Comparison of ENCODE assay signal across 13 cellular contexts in the genomic region with DNA sequence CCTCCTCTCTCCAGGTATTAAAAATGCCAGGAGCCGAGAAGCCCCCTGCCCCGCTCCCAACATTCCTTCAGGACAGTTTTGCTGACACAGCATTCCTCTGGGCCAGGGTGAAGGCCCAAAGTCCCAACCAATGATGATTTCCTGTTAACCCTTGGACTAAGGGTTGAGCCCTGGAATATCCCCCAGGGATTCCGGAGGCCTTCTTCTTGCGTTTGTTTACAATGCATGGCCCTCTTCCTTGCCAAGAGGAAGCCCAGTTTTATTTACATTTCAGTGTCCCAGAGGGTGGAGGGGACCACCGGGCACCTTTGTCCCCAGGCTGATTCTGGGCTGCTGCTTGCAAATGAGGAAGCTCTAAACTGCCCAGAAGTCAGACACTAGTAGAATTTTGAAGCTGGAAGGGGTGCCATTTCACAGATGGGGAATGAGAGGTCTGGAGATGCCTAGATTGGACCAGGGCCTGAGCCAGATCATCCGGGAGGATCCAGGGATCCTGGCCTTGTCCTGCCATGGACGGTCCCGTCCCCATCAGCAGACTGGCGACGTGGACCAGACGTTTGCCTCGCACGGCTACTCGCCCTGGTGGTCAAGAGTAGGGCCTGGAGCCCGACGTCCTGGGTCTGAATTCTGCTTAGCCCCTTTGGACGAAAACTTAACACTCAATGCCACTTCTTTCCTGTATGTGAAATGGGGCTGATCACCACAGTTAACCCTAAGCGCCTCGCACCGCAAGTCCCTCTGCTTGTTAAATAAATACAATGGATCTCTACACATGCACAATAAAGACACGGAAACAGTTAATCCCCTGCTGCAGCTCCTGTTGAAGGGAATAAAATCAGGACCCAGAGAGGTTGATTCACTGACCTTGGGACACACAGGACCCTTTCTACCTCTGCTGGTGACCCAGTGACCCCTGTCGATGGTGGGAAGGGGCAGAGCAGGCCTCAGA. TPM values are rescaled to one million over a fixed set of nuclear protein-coding genes. Genes with fewer than 3 reads are reported as not detected.
DNase-seq lines count a peak whose midpoint lies in the region; ATAC-seq, FAIRE-seq and TF ChIP-seq lines count a peak whose summit lies in the region.
"Had no signal": no experiment of that assay in that cellular context is flagged by ENCODE, and none has a peak within 500 bp of the region (broad histone marks: within the 10 kb centered on the region; RNA-seq: fewer than 3 reads in every experiment).

No MANE protein-coding gene starts in this region.

- H3K9ac ChIP-seq in HCT116 (ENCODE audit: low read length) (no peak overlapping the region), PC-3 (ENCODE audit: low read length) (no peak overlapping the region)

- FAIRE-seq in GM19239 (lab: Jason Lieb, UNC): no peak
- FAIRE-seq: GM12878 had no signal

- TF ChIP-seq CTCF in HCT116 (IDR thresholded peaks at IDR 0.05 in 2 of 3, conservative IDR thresholded peaks at IDR 0.05 in 1 of 3; ENCODE audit: borderline replicate concordance in 1 of 3, insufficient read depth in 1 of 3, low read depth in 2 of 3, low read length in 2 of 3) (no peak), astrocyte of the cerebellum (IDR thresholded peaks at IDR 0.05; ENCODE audit: low read depth, low read length, missing control alignments) (no peak), sigmoid colon (IDR thresholded peaks at IDR 0.05) (no peak), PC-3 (conservative IDR thresholded peaks at IDR 0.05; ENCODE audit: low read depth, low read length) (no peak)

- H3K9me2 ChIP-seq in HCT116 (ENCODE audit: insufficient read depth) (no peaks in the 10 kb centered on the region), PC-3 (replicated peaks; ENCODE audit: low read length) (no peaks in the 10 kb centered on the region)

- WGBS in sigmoid colon, 2 donors: 23 to 68% methylated on average over 22 of the region's 22 CpGs

- no peak for DNase-seq in HCT116 (ENCODE audit: low read depth, low spot score)
- no peak for DNase-seq in astrocyte of the cerebellum (ENCODE audit: low read depth)
- no peak for DNase-seq in left colon
- no peak for DNase-seq in sigmoid colon
- no peak for DNase-seq in PC-3
- DNase-seq in activated CD4-positive, alpha-beta T cell treated with anti-CD3 and anti-CD28 coated beads for 1 hour: no peak
- DNase-seq in GM19239 (ENCODE audit: insufficient read length, low spot score): no peak
- DNase-seq in COR-L47 (lab: John Stamatoyannopoulos, UW): no peak
- DNase-seq: DMS 273 treated with DMSO at 0.1 percent for 48 hours had no signal

- no peak for TF ChIP-seq EP300 in sigmoid colon (IDR thresholded peaks at IDR 0.05)

- H2AFZ ChIP-seq in HCT116 (ENCODE audit: low read depth, low read length, poor library complexity, severe bottlenecking): no peak overlapping the region
- H2AFZ ChIP-seq in PC-3 (ENCODE audit: low read length): no peak overlapping the region

- BruUV-seq in HCT116 (replicated peaks; lab: Mats Ljungman, UMichigan): no TSS peak
- BruUV-seq in PC-3 (replicated peaks; lab: Mats Ljungman, UMichigan): no TSS peak

- H3K4me1 ChIP-seq in HCT116 (ENCODE audit: control insufficient read depth in 1 of 2, insufficient read depth in 2 of 2, low read length in 2 of 2) (peaks cover 26 to 45% of the 10 kb centered on the region in 2 experiments), sigmoid colon (peaks cover 0 to 87% (median 75%) of the 10 kb centered on the region in 4 donors), PC-3 (ENCODE audit: insufficient read depth, low read length) (peaks cover 16% of the 10 kb centered on the region; the same call in 1 of the 2 replicates)

- H3K9me3 ChIP-seq in HCT116 (ENCODE audit: control insufficient read depth in 1 of 2, insufficient read depth in 1 of 2, low read depth in 1 of 2, low read length in 2 of 2) (no peaks in the 10 kb centered on the region), sigmoid colon (no peaks in the 10 kb centered on the region), PC-3 (ENCODE audit: low read length) (no peaks in the 10 kb centered on the region)

- intact Hi-C loops in HCT116 (cut with micrococcal nuclease) (no loop called here), left colon (cut with DNase I, micrococcal nuclease) (no loop called here), sigmoid colon (cut with DNase I) (loop anchor here (5.0 kb wide), 2 partner anchors 34 to 51 kb away; no protein-coding TSS in a partner anchor), PC-3 (cut with micrococcal nuclease) (no loop called here)

- H4K20me1 ChIP-seq in HCT116 (ENCODE audit: insufficient read depth) (no peaks in the 10 kb centered on the region), PC-3 (ENCODE audit: low read length) (no peaks in the 10 kb centered on the region)

- no peak for TF ChIP-seq RAD21 in HCT116 (IDR thresholded peaks at IDR 0.05; ENCODE audit: low read depth)

- POLR2A ChIA-PET in HCT116 (lab: Charles Lee) (no interaction called here), PC-3 (lab: Charles Lee; ENCODE audit: unreplicated experiment) (no interaction called here)

- TF ChIP-seq POLR2A in HCT116 (IDR thresholded peaks at IDR 0.05; ENCODE audit: borderline replicate concordance, extremely low read depth, insufficient read depth, insufficient read length): no peak
- TF ChIP-seq POLR2A in sigmoid colon (IDR thresholded peaks at IDR 0.05): no peak

- H3K27me3 ChIP-seq in HCT116 (ENCODE audit: insufficient read depth, low read length) (no peaks in the 10 kb centered on the region), sigmoid colon (no peaks in the 10 kb centered on the region), PC-3 (ENCODE audit: low read length) (no peaks in the 10 kb centered on the region)

- H3K4me3 ChIP-seq in HCT116 (replicated peaks in 1 of 2; ENCODE audit: low read depth in 1 of 2, low read length in 2 of 2) (no peak overlapping the region), astrocyte of the cerebellum (ENCODE audit: low read depth, low read length) (peak overlapping the region; percentile 27), sigmoid colon (peak overlapping the region in 2 of 4 donors; percentile 38 to 42), PC-3 (ENCODE audit: low read length) (no peak overlapping the region)
- H3K4me3 ChIP-seq: GM12878 had no signal

- H3F3A ChIP-seq in PC-3 (ENCODE audit: low read length, unreplicated experiment): no peaks in the 10 kb centered on the region

- H3K79me2 ChIP-seq in HCT116 (ENCODE audit: insufficient read depth, low read length): peaks cover 17% of the 10 kb centered on the region; the same call in 1 of the 2 replicates
- H3K79me2 ChIP-seq in PC-3 (ENCODE audit: low read length): peaks cover 24% of the 10 kb centered on the region

- H3K27ac ChIP-seq in HCT116 (ENCODE audit: low read depth, low read length) (no peak overlapping the region), sigmoid colon (peak overlapping the region; percentile 53 to 75 (median 68)), PC-3 (ENCODE audit: low read length) (no peak overlapping the region)

- H3K4me2 ChIP-seq in HCT116 (ENCODE audit: low read length) (peak overlapping the region; percentile 80; the same call in 1 of the 2 replicates), PC-3 (ENCODE audit: low read length) (no peak overlapping the region)

- H3K36me3 ChIP-seq in HCT116 (ENCODE audit: control insufficient read depth in 1 of 2, insufficient read depth in 2 of 2, low read length in 2 of 2) (no peaks in the 10 kb centered on the region), sigmoid colon (no peaks in the 10 kb centered on the region), PC-3 (ENCODE audit: low read depth, low read length) (no peaks in the 10 kb centered on the region)

- CTCF ChIA-PET in HCT116 (lab: Charles Lee): no interaction called here
- CTCF ChIA-PET in PC-3 (lab: Charles Lee): no interaction called here

- RAD21 ChIA-PET in HCT116 (lab: Charles Lee; ENCODE audit: low non-redundant PET in 1 of 2, low total read pairs in 2 of 2, uncharacterized antibody in 2 of 2, unreplicated experiment in 2 of 2): no interaction called here

- ATAC-seq in HCT116: no peak
- ATAC-seq in left colon: peak; percentile 69
- no peak for ATAC-seq in PC-3
- ATAC-seq: GM12878 had no signal

- in situ Hi-C loops in astrocyte of the cerebellum (cut with HindIII; ENCODE audit: low sequenced_read_pairs): no loop called here

TF ChIP-seq in HCT116, 20 proteins besides CTCF, POLR2A, EP300 and RAD21 (continues in another document):
- TF ChIP-seq POLR2AphosphoS5 (IDR thresholded peaks at IDR 0.05; ENCODE audit: low read depth, low read length): no peak
- no peak for TF ChIP-seq SP1 (IDR thresholded peaks at IDR 0.05; ENCODE audit: low read depth)
- TF ChIP-seq EZH2phosphoT487 (IDR thresholded peaks at IDR 0.05; ENCODE audit: borderline replicate concordance): no peak
- no peak for TF ChIP-seq SRF (IDR thresholded peaks at IDR 0.05; ENCODE audit: low read depth)
- TF ChIP-seq ELF1 (IDR thresholded peaks at IDR 0.05; ENCODE audit: borderline replicate concordance, low read depth): no peak
- no peak for TF ChIP-seq CBX3 (IDR thresholded peaks at IDR 0.05; ENCODE audit: low read depth)
- no peak for TF ChIP-seq YY1 (IDR thresholded peaks at IDR 0.05; ENCODE audit: extremely low read depth, insufficient replicate concordance, low read depth, low read length)
- no peak for TF ChIP-seq ZFX (IDR thresholded peaks at IDR 0.05)
- no peak for TF ChIP-seq TCF7L2 (IDR thresholded peaks at IDR 0.05; ENCODE audit: borderline replicate concordance, extremely low read depth, insufficient read depth, insufficient read length)

RNA-seq across cellular contexts. Expression of a gene that starts 55.6 kb away (rescaled TPM):
- total RNA-seq in HCT116 (2021; ENCODE audit: unreplicated experiment) (0.27 TPM), left colon (not detected), sigmoid colon (not detected), PC-3 (2014; rRNA removed) (not detected in 2 replicates)
- polyA plus RNA-seq in HCT116 (2012): 0.20 and 0.21 TPM in 2 replicates
- not detected for polyA plus RNA-seq in sigmoid colon
- total RNA-seq: GM12878, HFFc6, M059J, subcutaneous adipose tissue had no signal

Comparison
In these comparisons a context has a peak if more than half of its experiments do, and no peak if none do; other contexts are left out.
1. H3K27ac ChIP-seq: peak in sigmoid colon (4 of 4); none in HCT116 (single experiment) and PC-3 (single experiment).